Comparison of ENCODE assay signal across 8 cellular contexts in the genomic region with DNA sequence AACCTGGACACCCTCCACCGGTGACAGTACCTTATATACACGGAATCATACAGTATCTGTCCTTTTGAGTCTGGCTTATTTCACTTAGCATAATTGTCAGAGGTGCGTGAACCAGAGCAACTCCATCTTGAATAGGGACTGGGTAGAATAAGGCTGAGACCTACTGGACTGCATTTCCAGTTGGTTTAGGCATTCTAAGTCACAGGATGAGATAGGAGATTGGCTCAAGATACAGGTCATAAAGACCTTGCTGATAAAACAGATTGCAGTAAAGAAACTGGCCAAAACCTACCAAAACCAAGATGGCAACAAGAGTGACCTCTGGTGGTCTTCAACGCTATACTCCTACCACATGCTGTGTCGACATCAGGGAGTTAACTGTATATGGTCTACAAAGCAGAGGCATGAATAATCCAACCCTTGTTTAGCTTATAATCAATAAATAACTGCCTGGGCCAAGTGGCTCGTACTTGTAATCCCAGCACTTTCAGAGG. TPM values are rescaled to one million over a fixed set of nuclear protein-coding genes. Genes with fewer than 3 reads are reported as not detected.
DNase-seq lines count a peak whose midpoint lies in the region; ATAC-seq, FAIRE-seq and TF ChIP-seq lines count a peak whose summit lies in the region.

No MANE protein-coding gene starts in this region.

- H3K18ac ChIP-seq in H1 (ENCODE audit: extremely low read depth, low read length): no peak overlapping the region

- H3K4me1 ChIP-seq in ACC112 (ENCODE audit: control insufficient read depth, insufficient read depth, low read length, unreplicated experiment) (peaks cover 24% of the 10 kb centered on the region), H1 (replicated peaks in 1 of 4; ENCODE audit: control insufficient read depth in 3 of 4, insufficient read depth in 4 of 4, low read length in 3 of 4) (peaks cover 0 to 8% (median 4%) of the 10 kb centered on the region in 4 experiments; a peak in 6 of 7 replicates), thyroid gland (peaks cover 13 to 20% of the 10 kb centered on the region in 2 donors)

- peaks cover 11% of the 10 kb centered on the region; the same call in 1 of the 2 replicates for H3K79me1 ChIP-seq in H1 (ENCODE audit: low read depth, low read length)

- intact Hi-C loops in thyroid gland (cut with DNase I): no loop called here

- H2AFZ ChIP-seq in ACC112 (ENCODE audit: low read length, unreplicated experiment) (no peak overlapping the region), H1 (ENCODE audit: low read length) (no peak overlapping the region)

- H2AK5ac ChIP-seq in H1 (ENCODE audit: low read depth, low read length): 0 out of 2 replicates have a peak overlapping the region, but pooled peaks have one; percentile 33

- H2BK15ac ChIP-seq in H1 (ENCODE audit: low read length): 0 out of 2 replicates have a peak overlapping the region, but pooled peaks have one; percentile 98

- POLR2A ChIA-PET in H1 (lab: Charles Lee; ENCODE audit: partially characterized antibody): interaction anchor here (0.6 to 2.1 kb wide), 15 partner anchors 11 to 625 kb away, joined by 3 to 14 read pairs (median 5); partner anchors contain the start of genes CLK2, RUSC1, SCAMP3 and THBS3

- H4K20me1 ChIP-seq in H1 (replicated peaks in 1 of 2; ENCODE audit: control insufficient read depth in 1 of 2, insufficient read depth in 2 of 2, low read length in 2 of 2): peaks cover under 1 to 10% of the 10 kb centered on the region in 2 experiments

- H3K14ac ChIP-seq in H1 (ENCODE audit: insufficient read length): no peak overlapping the region

- peak overlapping the region; percentile 62; the same call in 1 of the 2 replicates for H2BK12ac ChIP-seq in H1 (ENCODE audit: low read depth, low read length)

- peak overlapping the region; percentile 98; the same call in 1 of the 2 replicates for H2BK20ac ChIP-seq in H1 (ENCODE audit: low read length)

- no peak for TF ChIP-seq POLR2A in H1 (IDR thresholded peaks at IDR 0.05; ENCODE audit: control extremely low read depth in 1 of 2, low read depth in 2 of 2, low read length in 2 of 2)
- no peak for TF ChIP-seq POLR2A in thyroid gland (IDR thresholded peaks at IDR 0.05)

- H3K9me3 ChIP-seq in H1 (ENCODE audit: insufficient read depth in 2 of 2, low read depth in 1 of 2, low read length in 1 of 2) (no peaks in the 10 kb centered on the region), thyroid gland (no peaks in the 10 kb centered on the region)

- no peak for ATAC-seq in GM18867 (IDR thresholded peaks at IDR 0.05; ENCODE audit: unreplicated experiment)

- H4K8ac ChIP-seq in H1 (ENCODE audit: extremely low read depth, insufficient read depth, low read length): no peak overlapping the region

- peak overlapping the region; percentile 86; the same call in 1 of the 2 replicates for H2BK5ac ChIP-seq in H1 (ENCODE audit: low read depth, low read length)

- H3K27me3 ChIP-seq in ACC112 (ENCODE audit: insufficient read depth, low read length) (no peaks in the 10 kb centered on the region), H1 (replicated peaks in 1 of 4; ENCODE audit: control insufficient read depth in 3 of 4, extremely low read depth in 1 of 4, insufficient read depth in 3 of 4, low read length in 3 of 4) (no peaks in the 10 kb centered on the region; a peak in 1 of 7 replicates), thyroid gland (no peaks in the 10 kb centered on the region)

- 74% methylated on average over 6 of the region's 6 CpGs; no CpG with 5 or more reads in 1 of the 2 experiments for WGBS in H1 (ENCODE audit: extremely low coverage in 1 of 2, insufficient coverage in 1 of 2, insufficient read length in 1 of 2, insufficient replicate concordance in 2 of 2, low coverage in 1 of 2, low lambda C conversion rate in 2 of 2, missing lambda C conversion rate in 1 of 2), 2 experiments
- 51 to 62% methylated on average over 6 of the region's 6 CpGs for WGBS in thyroid gland, 2 donors

- TF ChIP-seq CTCF in GM12864 (IDR thresholded peaks at IDR 0.05; ENCODE audit: low read depth, low read length, missing control alignments) (peak; percentile 48), H1 (IDR thresholded peaks at IDR 0.05; ENCODE audit: control extremely low read depth in 1 of 3, insufficient read depth in 1 of 3, low read depth in 1 of 3, low read length in 3 of 3) (peak in 2 of 3 experiments; percentile 68 to 74; a peak in 3 of 4 replicates), retinal pigment epithelial cell (conservative IDR thresholded peaks at IDR 0.05; ENCODE audit: low read depth, low read length) (peak; percentile 46), thyroid gland (IDR thresholded peaks at IDR 0.05) (peak in 1 of 6 experiments; percentile 3)

- peaks cover 34% of the 10 kb centered on the region for H3K79me2 ChIP-seq in ACC112 (ENCODE audit: control insufficient read depth, insufficient read depth, low read length, unreplicated experiment)
- H3K79me2 ChIP-seq in H1 (ENCODE audit: control insufficient read depth in 1 of 2, insufficient read depth in 2 of 2, low read length in 2 of 2): peaks cover 8 to 30% of the 10 kb centered on the region in 2 experiments

- H3K36me3 ChIP-seq in ACC112 (ENCODE audit: insufficient read depth, low read length) (peaks cover under 1% of the 10 kb centered on the region; the same call in 1 of the 2 replicates), H1 (ENCODE audit: control insufficient read depth in 2 of 4, insufficient read depth in 4 of 4, low read length in 3 of 4) (peaks cover 0 to 13% (median 8%) of the 10 kb centered on the region in 4 experiments; a peak in 5 of 8 replicates), thyroid gland (no peaks in the 10 kb centered on the region)

- H3K23ac ChIP-seq in H1 (ENCODE audit: insufficient read length): no peak overlapping the region

- CTCF ChIA-PET in H1 (lab: Charles Lee; ENCODE audit: partially characterized antibody): interaction anchor here (0.9 to 6.4 kb wide), 21 partner anchors 10 to 261 kb away, joined by 3 to 103 read pairs (median 6); partner anchors contain the start of genes CLK2, HCN3, RUSC1 and SCAMP3

- H3K4me2 ChIP-seq in H1 (ENCODE audit: insufficient read depth in 1 of 2, low read depth in 2 of 2, low read length in 2 of 2): peak overlapping the region in 1 of 2 experiments; percentile 83; a peak in 1 of 4 replicates

- no peak overlapping the region for H2BK120ac ChIP-seq in H1 (replicated peaks; ENCODE audit: low read depth, low read length)

- TF ChIP-seq EP300 in H1 (IDR thresholded peaks at IDR 0.05; ENCODE audit: borderline replicate concordance in 1 of 2, low read depth in 2 of 2, low read length in 2 of 2): no peak

- H4K91ac ChIP-seq in H1 (replicated peaks; ENCODE audit: insufficient read length, low read length): peak overlapping the region; percentile 84

- H3K9ac ChIP-seq in H1 (replicated peaks in 1 of 4; ENCODE audit: extremely low read depth in 1 of 4, low read depth in 3 of 4, low read length in 3 of 4): no peak overlapping the region

- no peak for DNase-seq in GM12864 (ENCODE audit: low read depth)
- DNase-seq in OCI-M1 (lab: John Stamatoyannopoulos, UW): peak; percentile 87
- DNase-seq in H1 (ENCODE audit: low read depth in 1 of 2, low spot score in 2 of 2): no peak
- no peak for DNase-seq in retinal pigment epithelial cell (ENCODE audit: low read depth)
- DNase-seq in thyroid gland: no peak
- DNase-seq in ureter (ENCODE audit: low spot score): no peak

- no peak overlapping the region for H4K5ac ChIP-seq in H1 (ENCODE audit: insufficient read length, low read depth, low read length)

- no peak overlapping the region for H3K4ac ChIP-seq in H1 (replicated peaks; ENCODE audit: insufficient read length, low read depth, low read length)

- peaks cover 9% of the 10 kb centered on the region for H3K23me2 ChIP-seq in H1 (ENCODE audit: low read depth, low read length)

- H3K56ac ChIP-seq in H1 (replicated peaks; ENCODE audit: insufficient read length, low read depth, low read length): no peak overlapping the region

- H3K4me3 ChIP-seq in ACC112 (ENCODE audit: low read depth, low read length) (no peak overlapping the region), GM12864 (ENCODE audit: low read depth, low read length) (no peak overlapping the region), H1 (ENCODE audit: extremely low read depth in 1 of 4, insufficient read depth in 2 of 4, low read depth in 3 of 4, low read length in 4 of 4) (no peak overlapping the region), retinal pigment epithelial cell (ENCODE audit: low read length) (no peak overlapping the region), thyroid gland (replicated peaks in 1 of 3) (no peak overlapping the region)

- TF ChIP-seq RAD21 in H1 (IDR thresholded peaks at IDR 0.05 in 1 of 2, conservative IDR thresholded peaks at IDR 0.05 in 1 of 2; ENCODE audit: low read depth in 2 of 2, low read length in 2 of 2): peak; percentile 64 to 73

- FAIRE-seq in H1 (lab: Jason Lieb, UNC): no peak

- H3K27ac ChIP-seq in ACC112 (ENCODE audit: low read depth, low read length): 0 out of 2 replicates have a peak overlapping the region, but pooled peaks have one; percentile 97
- no peak overlapping the region for H3K27ac ChIP-seq in H1 (ENCODE audit: low read depth, low read length)
- H3K27ac ChIP-seq in thyroid gland: no peak overlapping the region

RNA-seq across cellular contexts. Expression of gene FDPS, which starts 1.4 kb away (rescaled TPM):
- total RNA-seq in H1 (2021; fragmentation: NEBNext Ultra II Directional; extraction: Animal tissue kit (Norgen Biotek cat#: 25700)): 368 and 370 TPM in 2 replicates
- 234 and 267 TPM in 2 replicates for polyA plus RNA-seq in H1 (2011; rRNA removed)
- polyA plus RNA-seq in H1 (2011; cell fraction: cytosol; rRNA removed): 353 TPM
- 245 TPM for polyA plus RNA-seq in H1 (2011; cell fraction: nucleus; rRNA removed)
- polyA plus RNA-seq in H1 (2012, experiment 1 of 2): 352 to 469 TPM (median 417 TPM) in 4 replicates
- 350 TPM for polyA plus RNA-seq in H1 (2012, experiment 2 of 2)
- 351 TPM for polyA plus RNA-seq in H1 (2013, experiment 1 of 2)
- polyA plus RNA-seq in H1 (2013, experiment 2 of 2): 364 TPM
- 183 and 260 TPM in 2 replicates for polyA minus RNA-seq in H1 (2011; rRNA and poly(A)+ RNA removed)
- 103 TPM for polyA minus RNA-seq in H1 (2011; cell fraction: cytosol; rRNA and poly(A)+ RNA removed)
- 97.7 TPM for polyA minus RNA-seq in H1 (2011; cell fraction: nucleus; rRNA and poly(A)+ RNA removed)
- total RNA-seq in thyroid gland: 100 to 1,000 TPM in 1 of 4 donors, 10 to 100 TPM in 3; 89.0 to 103 (median 98.9) TPM
- 124 TPM for total RNA-seq in ureter

RNA-seq across cellular contexts. Expression of gene PKLR, which starts 6.1 kb away (rescaled TPM):
- total RNA-seq in H1 (2021; fragmentation: NEBNext Ultra II Directional; extraction: Animal tissue kit (Norgen Biotek cat#: 25700)): 2.3 and 2.4 TPM in 2 replicates
- 7.5 and 9.9 TPM in 2 replicates for polyA plus RNA-seq in H1 (2011; rRNA removed)
- polyA plus RNA-seq in H1 (2011; cell fraction: cytosol; rRNA removed): 7.1 TPM
- 8.5 TPM for polyA plus RNA-seq in H1 (2011; cell fraction: nucleus; rRNA removed)
- polyA plus RNA-seq in H1 (2012, experiment 1 of 2): 2.9 to 5.2 TPM (median 4.0 TPM) in 4 replicates
- polyA plus RNA-seq in H1 (2012, experiment 2 of 2): 4.1 TPM
- polyA plus RNA-seq in H1 (2013, experiment 1 of 2): 0.93 TPM
- 0.96 TPM for polyA plus RNA-seq in H1 (2013, experiment 2 of 2)
- 2.8 and 3.7 TPM in 2 replicates for polyA minus RNA-seq in H1 (2011; rRNA and poly(A)+ RNA removed)
- polyA minus RNA-seq in H1 (2011; cell fraction: cytosol; rRNA and poly(A)+ RNA removed): 1.5 TPM
- 1.1 TPM for polyA minus RNA-seq in H1 (2011; cell fraction: nucleus; rRNA and poly(A)+ RNA removed)
- not detected for total RNA-seq in thyroid gland
- total RNA-seq in ureter: not detected

RNA-seq across cellular contexts. Expression of gene RUSC1, which starts 13.4 kb away (rescaled TPM):
- 54.6 and 59.8 TPM in 2 replicates for total RNA-seq in H1 (2021; fragmentation: NEBNext Ultra II Directional; extraction: Animal tissue kit (Norgen Biotek cat#: 25700))
- 90.4 and 117 TPM in 2 replicates for polyA plus RNA-seq in H1 (2011; rRNA removed)
- polyA plus RNA-seq in H1 (2011; cell fraction: cytosol; rRNA removed): 60.0 TPM
- 139 TPM for polyA plus RNA-seq in H1 (2011; cell fraction: nucleus; rRNA removed)
- polyA plus RNA-seq in H1 (2012, experiment 1 of 2): 50.4 to 55.5 TPM (median 53.0 TPM) in 4 replicates
- polyA plus RNA-seq in H1 (2012, experiment 2 of 2): 70.8 TPM
- polyA plus RNA-seq in H1 (2013, experiment 1 of 2): 38.0 TPM
- polyA plus RNA-seq in H1 (2013, experiment 2 of 2): 36.9 TPM
- 26.7 and 34.3 TPM in 2 replicates for polyA minus RNA-seq in H1 (2011; rRNA and poly(A)+ RNA removed)
- 25.6 TPM for polyA minus RNA-seq in H1 (2011; cell fraction: cytosol; rRNA and poly(A)+ RNA removed)
- 27.8 TPM for polyA minus RNA-seq in H1 (2011; cell fraction: nucleus; rRNA and poly(A)+ RNA removed)
- total RNA-seq in thyroid gland (10 to 100 TPM; 14.9 to 20.1 (median 16.9) TPM), ureter (31.4 TPM)

RNA-seq across cellular contexts. Expression of gene HCN3, which starts 30.0 kb away (rescaled TPM):
- 5.5 and 6.4 TPM in 2 replicates for total RNA-seq in H1 (2021; fragmentation: NEBNext Ultra II Directional; extraction: Animal tissue kit (Norgen Biotek cat#: 25700))
- polyA plus RNA-seq in H1 (2011; rRNA removed): 7.3 and 8.8 TPM in 2 replicates
- polyA plus RNA-seq in H1 (2011; cell fraction: cytosol; rRNA removed): 8.3 TPM
- polyA plus RNA-seq in H1 (2011; cell fraction: nucleus; rRNA removed): 41.0 TPM
- polyA plus RNA-seq in H1 (2012, experiment 1 of 2): 6.4 to 8.9 TPM (median 6.9 TPM) in 4 replicates
- 3.6 TPM for polyA plus RNA-seq in H1 (2012, experiment 2 of 2)
- polyA plus RNA-seq in H1 (2013, experiment 1 of 2): 4.6 TPM
- 4.7 TPM for polyA plus RNA-seq in H1 (2013, experiment 2 of 2)
- polyA minus RNA-seq in H1 (2011; rRNA and poly(A)+ RNA removed): 4.7 and 8.4 TPM in 2 replicates
- 2.5 TPM for polyA minus RNA-seq in H1 (2011; cell fraction: cytosol; rRNA and poly(A)+ RNA removed)
- 7.1 TPM for polyA minus RNA-seq in H1 (2011; cell fraction: nucleus; rRNA and poly(A)+ RNA removed)
- total RNA-seq in thyroid gland (1 to 10 TPM; 1.5 to 2.9 (median 2.2) TPM), ureter (4.7 TPM)

RNA-seq across cellular contexts. Expression of gene CLK2, which starts 34.0 kb away (rescaled TPM):
- 58.2 and 62.2 TPM in 2 replicates for total RNA-seq in H1 (2021; fragmentation: NEBNext Ultra II Directional; extraction: Animal tissue kit (Norgen Biotek cat#: 25700))
- 76.0 and 98.8 TPM in 2 replicates for polyA plus RNA-seq in H1 (2011; rRNA removed)
- 73.0 TPM for polyA plus RNA-seq in H1 (2011; cell fraction: cytosol; rRNA removed)
- 458 TPM for polyA plus RNA-seq in H1 (2011; cell fraction: nucleus; rRNA removed)
- 49.9 to 84.8 TPM (median 77.3 TPM) in 4 replicates for polyA plus RNA-seq in H1 (2012, experiment 1 of 2)
- 31.5 TPM for polyA plus RNA-seq in H1 (2012, experiment 2 of 2)
- polyA plus RNA-seq in H1 (2013, experiment 1 of 2): 59.7 TPM
- polyA plus RNA-seq in H1 (2013, experiment 2 of 2): 53.7 TPM
- 74.1 and 100 TPM in 2 replicates for polyA minus RNA-seq in H1 (2011; rRNA and poly(A)+ RNA removed)
- 37.4 TPM for polyA minus RNA-seq in H1 (2011; cell fraction: cytosol; rRNA and poly(A)+ RNA removed)
- 107 TPM for polyA minus RNA-seq in H1 (2011; cell fraction: nucleus; rRNA and poly(A)+ RNA removed)
- 10 to 100 TPM; 40.0 to 61.6 (median 56.2) TPM for total RNA-seq in thyroid gland
- total RNA-seq in ureter: 80.5 TPM
